In genomic region chr12:113929312-113929989, GRCh38 we compare ENCODE assay signal across 22 cellular contexts. TPM values are rescaled to one million over a fixed set of nuclear protein-coding genes. Genes with fewer than 3 reads are reported as not detected.
DNase-seq lines count a peak whose midpoint lies in the region; ATAC-seq and TF ChIP-seq lines count a peak whose summit lies in the region.
"Had no signal": no experiment of that assay in that cellular context is flagged by ENCODE, and none has a peak within 500 bp of the region (broad histone marks: within the 10 kb centered on the region; RNA-seq: fewer than 3 reads in every experiment).

No MANE protein-coding gene starts in this region.

- H3K36me3 Mint-ChIP-seq in T-helper 2 cell treated with Interferon-gamma antibody and Interleukin-4, amounts not matched to agents 5 μg/mL and 100 μg/mL, for 36 hours (ENCODE audit: low read depth): peaks cover 15% of the 10 kb centered on the region
- peaks cover 68% of the 10 kb centered on the region for H3K36me3 Mint-ChIP-seq in CD4-positive, CD25-positive, alpha-beta regulatory T cell
- peaks cover 48% of the 10 kb centered on the region for H3K36me3 Mint-ChIP-seq in activated CD8-positive, alpha-beta T cell treated with anti-CD3 and anti-CD28 coated beads for 36 hours (ENCODE audit: low read depth)

- H3K4me3 ChIP-seq in CD4-positive, CD25-positive, alpha-beta regulatory T cell (ENCODE audit: low read depth, low read length): no peak overlapping the region
- H3K4me3 ChIP-seq in iPS-15b (ENCODE audit: low read depth, low read length) (no peak overlapping the region), testis (no peak overlapping the region)
- H3K4me3 ChIP-seq: left ventricle myocardium inferior, sigmoid colon had no signal

- no peak for TF ChIP-seq CTCF in activated CD8-positive, alpha-beta T cell treated with anti-CD3 and anti-CD28 coated beads for 36 hours (IDR thresholded peaks at IDR 0.05)
- TF ChIP-seq CTCF in testis (IDR thresholded peaks at IDR 0.05): no peak

- CTCF ChIA-PET in activated CD8-positive, alpha-beta T cell treated with anti-CD3 and anti-CD28 coated beads for 36 hours (lab: Charles Lee): interaction anchor here (1.1 kb wide), 1 partner anchor 37 kb away, joined by 3 read pairs; no protein-coding TSS in a partner anchor

- no peaks in the 10 kb centered on the region for H3K27me3 ChIP-seq in CD4-positive, CD25-positive, alpha-beta regulatory T cell (ENCODE audit: control insufficient read depth, insufficient read depth, low read length)
- H3K27me3 ChIP-seq in iPS-15b (ENCODE audit: control insufficient read depth, insufficient read depth, low read length) (no peaks in the 10 kb centered on the region), testis (no peaks in the 10 kb centered on the region)
- H3K27me3 ChIP-seq: sigmoid colon had no signal

- no peak overlapping the region for H3K4me3 Mint-ChIP-seq in T-helper 2 cell treated with Interferon-gamma antibody and Interleukin-4, amounts not matched to agents 5 μg/mL and 100 μg/mL, for 36 hours
- H3K4me3 Mint-ChIP-seq in CD4-positive, CD25-positive, alpha-beta regulatory T cell: no peak overlapping the region
- H3K4me3 Mint-ChIP-seq in activated CD8-positive, alpha-beta T cell treated with anti-CD3 and anti-CD28 coated beads for 36 hours: no peak overlapping the region
- H3K4me3 Mint-ChIP-seq: activated naive CD8-positive, alpha-beta T cell treated with anti-CD3 and anti-CD28 coated beads, Interleukin-2, amount 10 ng/mL, durations not matched to agents 7 days and 5 days; brain; mesothelial cell of epicardium; nephron had no signal

- H3K36me3 ChIP-seq in CD4-positive, CD25-positive, alpha-beta regulatory T cell (ENCODE audit: control insufficient read depth, insufficient read depth, low read length): peaks cover 65% of the 10 kb centered on the region
- peaks cover 20% of the 10 kb centered on the region for H3K36me3 ChIP-seq in iPS-15b (ENCODE audit: control insufficient read depth, insufficient read depth, low read length)
- no peaks in the 10 kb centered on the region for H3K36me3 ChIP-seq in testis (ENCODE audit: low read depth, missing control alignments)

- H3K9ac ChIP-seq in iPS-15b (ENCODE audit: low read depth, low read length): peak overlapping the region; percentile 60

- no peak for TF ChIP-seq POLR2A in testis (IDR thresholded peaks at IDR 0.05)

- H3K27ac Mint-ChIP-seq in T-helper 2 cell treated with Interferon-gamma antibody and Interleukin-4, amounts not matched to agents 5 μg/mL and 100 μg/mL, for 36 hours: no peak overlapping the region
- peak overlapping the region in 2 of 3 donors; percentile 7 to 65 for H3K27ac Mint-ChIP-seq in CD4-positive, CD25-positive, alpha-beta regulatory T cell
- H3K27ac Mint-ChIP-seq in activated CD8-positive, alpha-beta T cell treated with anti-CD3 and anti-CD28 coated beads for 36 hours: no peak overlapping the region
- H3K27ac Mint-ChIP-seq: activated naive CD8-positive, alpha-beta T cell treated with anti-CD3 and anti-CD28 coated beads, Interleukin-2, amount 10 ng/mL, durations not matched to agents 7 days and 5 days; mesothelial cell of epicardium; nephron had no signal

- POLR2A ChIA-PET in activated CD8-positive, alpha-beta T cell treated with anti-CD3 and anti-CD28 coated beads for 36 hours (lab: Charles Lee): no interaction called here

- H3K9me3 ChIP-seq in CD4-positive, CD25-positive, alpha-beta regulatory T cell (ENCODE audit: control insufficient read depth in 2 of 2, low read length in 2 of 2): no peaks in the 10 kb centered on the region
- H3K9me3 ChIP-seq in iPS-15b (ENCODE audit: control insufficient read depth, insufficient read depth, low read length): no peaks in the 10 kb centered on the region
- H3K9me3 ChIP-seq in testis: no peaks in the 10 kb centered on the region
- H3K9me3 ChIP-seq: Caco-2, left ventricle myocardium inferior, sigmoid colon had no signal

- WGBS in testis, 2 donors: 71 to 90% methylated on average over 5 of the region's 5 CpGs

- H3K4me1 Mint-ChIP-seq in T-helper 2 cell treated with Interferon-gamma antibody and Interleukin-4, amounts not matched to agents 5 μg/mL and 100 μg/mL, for 36 hours (ENCODE audit: low read depth): peaks cover 10% of the 10 kb centered on the region
- H3K4me1 Mint-ChIP-seq in CD4-positive, CD25-positive, alpha-beta regulatory T cell: peaks cover 0 to 19% (median 9%) of the 10 kb centered on the region in 4 donors
- peaks cover 25% of the 10 kb centered on the region for H3K4me1 Mint-ChIP-seq in activated CD8-positive, alpha-beta T cell treated with anti-CD3 and anti-CD28 coated beads for 36 hours (ENCODE audit: low read depth)

- H3K27me3 Mint-ChIP-seq in T-helper 2 cell treated with Interferon-gamma antibody and Interleukin-4, amounts not matched to agents 5 μg/mL and 100 μg/mL, for 36 hours (ENCODE audit: low read depth): no peaks in the 10 kb centered on the region
- H3K27me3 Mint-ChIP-seq in CD4-positive, CD25-positive, alpha-beta regulatory T cell: no peaks in the 10 kb centered on the region
- H3K27me3 Mint-ChIP-seq in activated CD8-positive, alpha-beta T cell treated with anti-CD3 and anti-CD28 coated beads for 36 hours: no peaks in the 10 kb centered on the region
- H3K27me3 Mint-ChIP-seq: activated naive CD8-positive, alpha-beta T cell treated with anti-CD3 and anti-CD28 coated beads, Interleukin-2, amount 10 ng/mL, durations not matched to agents 7 days and 5 days; brain had no signal

- no peaks in the 10 kb centered on the region for H3K9me3 Mint-ChIP-seq in T-helper 2 cell treated with Interferon-gamma antibody and Interleukin-4, amounts not matched to agents 5 μg/mL and 100 μg/mL, for 36 hours
- no peaks in the 10 kb centered on the region for H3K9me3 Mint-ChIP-seq in CD4-positive, CD25-positive, alpha-beta regulatory T cell
- no peaks in the 10 kb centered on the region for H3K9me3 Mint-ChIP-seq in activated CD8-positive, alpha-beta T cell treated with anti-CD3 and anti-CD28 coated beads for 36 hours
- H3K9me3 Mint-ChIP-seq: activated naive CD8-positive, alpha-beta T cell treated with anti-CD3 and anti-CD28 coated beads, Interleukin-2, amount 10 ng/mL, durations not matched to agents 7 days and 5 days; brain; mesothelial cell of epicardium; nephron had no signal

- intact Hi-C loops in activated CD8-positive, alpha-beta T cell treated with anti-CD3 and anti-CD28 coated beads for 36 hours (cut with micrococcal nuclease): no loop called here
- intact Hi-C loops in testis (cut with DNase I; ENCODE audit: low total_unique reads): no loop called here

- H3K4me1 ChIP-seq in CD4-positive, CD25-positive, alpha-beta regulatory T cell (ENCODE audit: control insufficient read depth, insufficient read depth, low read length, poor library complexity, severe bottlenecking): no peaks in the 10 kb centered on the region
- H3K4me1 ChIP-seq in iPS-15b (ENCODE audit: control insufficient read depth, insufficient read depth, low read length) (peaks cover 9% of the 10 kb centered on the region), testis (peaks cover 9% of the 10 kb centered on the region)
- H3K4me1 ChIP-seq: Caco-2, left ventricle myocardium inferior, sigmoid colon had no signal

- no peak for ATAC-seq in CD4-positive, CD25-positive, alpha-beta regulatory T cell (ENCODE audit: low read depth in 2 of 2)
- peak; percentile 72 for ATAC-seq in activated CD8-positive, alpha-beta T cell treated with anti-CD3 and anti-CD28 coated beads for 36 hours
- no peak for ATAC-seq in GM21447 (IDR thresholded peaks at IDR 0.05; ENCODE audit: unreplicated experiment)

- DNase-seq in T-helper 2 cell treated with Interferon-gamma antibody and Interleukin-4, amounts not matched to agents 5 μg/mL and 100 μg/mL, for 36 hours (ENCODE audit: low spot score): peak; percentile 4
- no peak for DNase-seq in T-helper 2 cell
- no peak for DNase-seq in CD4-positive, CD25-positive, alpha-beta regulatory T cell
- DNase-seq in activated CD8-positive, alpha-beta T cell treated with anti-CD3 and anti-CD28 coated beads for 36 hours: peak; percentile 66
- DNase-seq in testis: no peak
- no peak for DNase-seq in AG20443 (ENCODE audit: low spot score)
- DNase-seq: activated CD4-positive, CD25-positive, alpha-beta regulatory T cell treated with anti-CD3 and anti-CD28 coated beads, Interleukin-2, amount 50 U/mL, for 72 hours; activated naive CD8-positive, alpha-beta T cell treated with anti-CD3 and anti-CD28 coated beads, Interleukin-2, amount 10 ng/mL, durations not matched to agents 7 days and 5 days; Caco-2; HCEC 1CT; head of caudate nucleus; left ventricle myocardium inferior; NCI-H1105 treated with DMSO at 0.1 percent for 48 hours; NCI-H510A; RPMI8226; sigmoid colon had no signal

- no peak overlapping the region for H3K27ac ChIP-seq in CD4-positive, CD25-positive, alpha-beta regulatory T cell (ENCODE audit: insufficient read depth, low read length, poor library complexity, severe bottlenecking)
- no peak overlapping the region for H3K27ac ChIP-seq in testis
- H3K27ac ChIP-seq: 22Rv1, left ventricle myocardium inferior, sigmoid colon had no signal

RNA-seq across cellular contexts. Expression of gene RBM19, which starts 36.7 kb away (rescaled TPM):
- total RNA-seq in CD4-positive, CD25-positive, alpha-beta regulatory T cell: 66.2 TPM
- 1 to 10 TPM; 6.3 to 8.3 (median 6.8) TPM for polyA plus RNA-seq in CD4-positive, CD25-positive, alpha-beta regulatory T cell
- 10 to 100 TPM; 66.9 to 67.7 TPM for total RNA-seq in activated CD8-positive, alpha-beta T cell treated with anti-CD3 and anti-CD28 coated beads for 36 hours
- total RNA-seq in testis: 10 to 100 TPM; 49.5 to 55.4 TPM
- 28.9 TPM for polyA plus RNA-seq in testis (ENCODE audit: insufficient read depth, low read depth, low replicate concordance)

Comparison
In these comparisons a context has a peak if more than half of its experiments do, and no peak if none do; other contexts are left out.
1. DNase-seq: peak in T-helper 2 cell treated with Interferon-gamma antibody and Interleukin-4, amounts not matched to agents 5 μg/mL and 100 μg/mL, for 36 hours (single experiment) and activated CD8-positive, alpha-beta T cell treated with anti-CD3 and anti-CD28 coated beads for 36 hours (single experiment); none in T-helper 2 cell (0 of 5), CD4-positive, CD25-positive, alpha-beta regulatory T cell (0 of 3), testis (single experiment) and AG20443 (single experiment).
2. H3K27ac Mint-ChIP-seq: peak in CD4-positive, CD25-positive, alpha-beta regulatory T cell (2 of 3); none in T-helper 2 cell treated with Interferon-gamma antibody and Interleukin-4, amounts not matched to agents 5 μg/mL and 100 μg/mL, for 36 hours (single experiment) and activated CD8-positive, alpha-beta T cell treated with anti-CD3 and anti-CD28 coated beads for 36 hours (single experiment).